ENCODE assay signal across 11 cellular contexts in genomic region chr20:10047427-10047826, GRCh38. TPM values are rescaled to one million over a fixed set of nuclear protein-coding genes. Genes with fewer than 3 reads are reported as not detected.
DNase-seq lines count a peak whose midpoint lies in the region; ATAC-seq and TF ChIP-seq lines count a peak whose summit lies in the region.
"Had no signal": no experiment of that assay in that cellular context is flagged by ENCODE, and none has a peak within 500 bp of the region (broad histone marks: within the 10 kb centered on the region; RNA-seq: fewer than 3 reads in every experiment).

No MANE protein-coding gene starts in this region.

- CTCF ChIA-PET in AG04450 (lab: Charles Lee): interaction anchor here (0.7 to 1.2 kb wide), 2 partner anchors 9 to 43 kb away, joined by 3 to 9 read pairs; no protein-coding TSS in a partner anchor
- CTCF ChIA-PET in activated naive CD4-positive, alpha-beta T cell treated with anti-CD3 and anti-CD28 coated beads for 36 hours (lab: Charles Lee): interaction anchor here (1.3 kb wide), 1 partner anchor 69 kb away, joined by 3 read pairs; no protein-coding TSS in a partner anchor

- H3K4me3 Mint-ChIP-seq in activated naive CD4-positive, alpha-beta T cell treated with anti-CD3 and anti-CD28 coated beads for 36 hours: no peak overlapping the region
- H3K4me3 Mint-ChIP-seq: activated B cell treated with CpG ODN at 0.5 μM for 24 hours had no signal

- H3K4me1 ChIP-seq in foreskin keratinocyte: no peaks in the 10 kb centered on the region
- no peaks in the 10 kb centered on the region for H3K4me1 ChIP-seq in right atrium auricular region

- H3K36me3 Mint-ChIP-seq in activated naive CD4-positive, alpha-beta T cell treated with anti-CD3 and anti-CD28 coated beads for 36 hours (ENCODE audit: low read depth): peaks cover 9% of the 10 kb centered on the region

- DNase-seq in AG04450 (ENCODE audit: low read depth, low spot score) (no peak), SK-MEL-5 (ENCODE audit: low read depth, low spot score) (peak; percentile 56), foreskin keratinocyte (no peak), coronary artery (ENCODE audit: low spot score) (no peak), right atrium auricular region (ENCODE audit: low spot score) (no peak)
- no peak for DNase-seq in activated naive CD4-positive, alpha-beta T cell treated with anti-CD3 and anti-CD28 coated beads for 36 hours
- DNase-seq: activated B cell treated with CpG ODN at 0.5 μM for 24 hours; NCI-H226; stimulated activated CD4-positive, alpha-beta T cell treated with anti-CD3 and anti-CD28 coated beads, Interleukin-4, amount 100 ng/mL, for 4 hours had no signal

- peak; percentile 44 for ATAC-seq in foreskin keratinocyte
- ATAC-seq in HG03378 (IDR thresholded peaks at IDR 0.05; ENCODE audit: unreplicated experiment): no peak

- no peaks in the 10 kb centered on the region for H3K36me3 ChIP-seq in right atrium auricular region

- no peak overlapping the region for H3K27ac Mint-ChIP-seq in activated naive CD4-positive, alpha-beta T cell treated with anti-CD3 and anti-CD28 coated beads for 36 hours
- H3K27ac Mint-ChIP-seq: activated B cell treated with CpG ODN at 0.5 μM for 24 hours had no signal

- peak; percentile 43 for TF ChIP-seq CTCF in AG04450 (IDR thresholded peaks at IDR 0.05; ENCODE audit: low read depth, low read length)
- peak; percentile 19 for TF ChIP-seq CTCF in GM12873 (IDR thresholded peaks at IDR 0.05; ENCODE audit: insufficient read depth, low read depth, low read length, missing control alignments)
- peak; percentile 28 for TF ChIP-seq CTCF in foreskin keratinocyte (conservative IDR thresholded peaks at IDR 0.05)
- TF ChIP-seq CTCF in coronary artery (IDR thresholded peaks at IDR 0.05): no peak
- no peak for TF ChIP-seq CTCF in right atrium auricular region (IDR thresholded peaks at IDR 0.05)

- H3K4me3 ChIP-seq in AG04450 (ENCODE audit: low read depth, low read length) (no peak overlapping the region), coronary artery (no peak overlapping the region), right atrium auricular region (no peak overlapping the region)

- intact Hi-C loops in activated naive CD4-positive, alpha-beta T cell treated with anti-CD3 and anti-CD28 coated beads for 36 hours (cut with micrococcal nuclease): no loop called here

- H3K27ac ChIP-seq in AG04450 (ENCODE audit: low read depth, low read length): no peak overlapping the region
- no peak overlapping the region for H3K27ac ChIP-seq in foreskin keratinocyte
- H3K27ac ChIP-seq in coronary artery: no peak overlapping the region
- H3K27ac ChIP-seq in right atrium auricular region: no peak overlapping the region

- in situ Hi-C loops in SK-MEL-5 (cut with HindIII; ENCODE audit: low pct_unique_long_range_greater_than_20kb, low sequenced_read_pairs): no loop called here

- no peaks in the 10 kb centered on the region for H3K4me1 Mint-ChIP-seq in activated naive CD4-positive, alpha-beta T cell treated with anti-CD3 and anti-CD28 coated beads for 36 hours (ENCODE audit: low read depth)
- H3K4me1 Mint-ChIP-seq: activated B cell treated with CpG ODN at 0.5 μM for 24 hours had no signal

- H3K27me3 ChIP-seq in AG04450 (ENCODE audit: control insufficient read depth, insufficient read depth, low read length) (no peaks in the 10 kb centered on the region), foreskin keratinocyte (no peaks in the 10 kb centered on the region), right atrium auricular region (no peaks in the 10 kb centered on the region)

- no peaks in the 10 kb centered on the region for H3K9me3 ChIP-seq in AG04450 (ENCODE audit: control insufficient read depth, insufficient read depth, low read length)
- H3K9me3 ChIP-seq in right atrium auricular region: no peaks in the 10 kb centered on the region

- H3K27me3 Mint-ChIP-seq in activated naive CD4-positive, alpha-beta T cell treated with anti-CD3 and anti-CD28 coated beads for 36 hours (ENCODE audit: low read depth): no peaks in the 10 kb centered on the region
- H3K27me3 Mint-ChIP-seq: activated B cell treated with CpG ODN at 0.5 μM for 24 hours had no signal

- POLR2A ChIA-PET in AG04450 (lab: Yijun Ruan, JAX): no interaction called here

- no peaks in the 10 kb centered on the region for H3K9me3 Mint-ChIP-seq in activated naive CD4-positive, alpha-beta T cell treated with anti-CD3 and anti-CD28 coated beads for 36 hours
- H3K9me3 Mint-ChIP-seq: activated B cell treated with CpG ODN at 0.5 μM for 24 hours had no signal

RNA-seq across cellular contexts. Expression of gene ANKEF1, which starts 12.6 kb away (rescaled TPM):
- polyA plus RNA-seq in AG04450 (2011; rRNA removed): 0.71 and 0.78 TPM in 2 replicates
- polyA minus RNA-seq in AG04450 (2011; rRNA and poly(A)+ RNA removed): 0.60 and 0.65 TPM in 2 replicates
- 1.4 and 2.8 TPM in 2 replicates for total RNA-seq in SK-MEL-5 (2014; rRNA removed; shearing (Covaris generic))
- 1.5 and 1.8 TPM in 2 replicates for polyA plus RNA-seq in SK-MEL-5 (2015; cell fraction: cytosol; rRNA removed)
- polyA plus RNA-seq in SK-MEL-5 (2015; cell fraction: nucleus; rRNA removed): 0.26 and 0.86 TPM in 2 replicates
- 9.7 and 10.2 TPM in 2 replicates for total RNA-seq in foreskin keratinocyte
- polyA plus RNA-seq in foreskin keratinocyte: 2.5 and 3.0 TPM in 2 replicates
- 1 to 10 TPM; 1.1 to 2.6 TPM for total RNA-seq in right atrium auricular region
- 1 to 10 TPM; 2.8 to 3.2 TPM for total RNA-seq in activated naive CD4-positive, alpha-beta T cell treated with anti-CD3 and anti-CD28 coated beads for 36 hours

Comparison
In these comparisons a context has a peak if more than half of its experiments do, and no peak if none do; other contexts are left out.
1. CTCF ChIP-seq: peak in AG04450 (single experiment), GM12873 (single experiment) and foreskin keratinocyte (single experiment); none in coronary artery (single experiment) and right atrium auricular region (0 of 2).